ENCODE assay signal across 13 cellular contexts in genomic region chr1:77283701-77284425, GRCh38. TPM values are rescaled to one million over a fixed set of nuclear protein-coding genes. Genes with fewer than 3 reads are reported as not detected.
DNase-seq lines count a peak whose midpoint lies in the region; ATAC-seq and TF ChIP-seq lines count a peak whose summit lies in the region.
"Had no signal": no experiment of that assay in that cellular context is flagged by ENCODE, and none has a peak within 500 bp of the region (broad histone marks: within the 10 kb centered on the region; RNA-seq: fewer than 3 reads in every experiment).

No MANE protein-coding gene starts in this region.

- H3K4me1 Mint-ChIP-seq in CD4-positive, alpha-beta memory T cell = peaks cover 21 to 36% (median 27%) of the 10 kb centered on the region in 4 donors
- H3K4me1 Mint-ChIP-seq in nephron progenitor cell = peaks cover 22% of the 10 kb centered on the region

- H3K9me3 Mint-ChIP-seq in CD4-positive, alpha-beta memory T cell = no peaks in the 10 kb centered on the region
- no peaks in the 10 kb centered on the region for H3K9me3 Mint-ChIP-seq in nephron progenitor cell
- H3K9me3 Mint-ChIP-seq: activated T-helper 1 cell treated with anti-CD3 and anti-CD28 coated beads, Interleukin-12 subunit alpha, Interleukin-12 subunit beta, Interleukin-2, Interleukin-4 antibody, amounts not matched to agents 30 ng/mL and 10 ng/mL and 1 ng/mL, durations not matched to agents 14 hours and 24 hours and 36 hours had no signal

- H3K36me3 Mint-ChIP-seq in CD4-positive, alpha-beta memory T cell = no peaks in the 10 kb centered on the region
- no peaks in the 10 kb centered on the region for H3K36me3 Mint-ChIP-seq in nephron progenitor cell (ENCODE audit: low read depth)

- H3K9ac ChIP-seq in HUES64 (ENCODE audit: low read depth, low read length) = no peak overlapping the region

- POLR2A ChIA-PET in CD4-positive, alpha-beta memory T cell (lab: Charles Lee; ENCODE audit: partially characterized antibody) = no interaction called here

- intact Hi-C loops in CD4-positive, alpha-beta memory T cell (cut with micrococcal nuclease) = loop anchor here (2.0 to 10.0 kb wide), 5 partner anchors 13 to 401 kb away; partner anchors contain the start of genes PIGK and ZZZ3
- intact Hi-C loops in Right ventricle myocardium superior (cut with DNase I) (no loop called here), gastrocnemius medialis (cut with DNase I; ENCODE audit: low total_unique reads) (no loop called here)

- H3K4me3 ChIP-seq in CD4-positive, alpha-beta memory T cell (ENCODE audit: low read length in 2 of 2) = no peak overlapping the region
- H3K4me3 ChIP-seq in HUES64 (ENCODE audit: low read length) = peak overlapping the region; percentile 61
- H3K4me3 ChIP-seq in epithelial cell of proximal tubule (ENCODE audit: low read depth, low read length) = peak overlapping the region; percentile 79
- no peak overlapping the region for H3K4me3 ChIP-seq in gastrocnemius medialis

- no peaks in the 10 kb centered on the region for H3K27me3 ChIP-seq in CD4-positive, alpha-beta memory T cell (ENCODE audit: insufficient read depth, low read length)
- peaks cover 61% of the 10 kb centered on the region for H3K27me3 ChIP-seq in HUES64 (ENCODE audit: insufficient read depth, low read length)
- peaks cover 20 to 27% (median 26%) of the 10 kb centered on the region in 3 donors for H3K27me3 ChIP-seq in gastrocnemius medialis
- H3K27me3 ChIP-seq: breast epithelium had no signal

- peak overlapping the region in 1 of 7 donors; percentile 21 for H3K27ac Mint-ChIP-seq in CD4-positive, alpha-beta memory T cell
- H3K27ac Mint-ChIP-seq in nephron progenitor cell = no peak overlapping the region
- H3K27ac Mint-ChIP-seq: activated T-helper 1 cell treated with anti-CD3 and anti-CD28 coated beads, Interleukin-12 subunit alpha, Interleukin-12 subunit beta, Interleukin-2, Interleukin-4 antibody, amounts not matched to agents 30 ng/mL and 10 ng/mL and 1 ng/mL, durations not matched to agents 14 hours and 24 hours and 36 hours had no signal

- no peaks in the 10 kb centered on the region for H3K36me3 ChIP-seq in CD4-positive, alpha-beta memory T cell (ENCODE audit: insufficient read depth, low read length)
- H3K36me3 ChIP-seq in HUES64 (ENCODE audit: insufficient read depth, low read length) (no peaks in the 10 kb centered on the region), gastrocnemius medialis (no peaks in the 10 kb centered on the region)
- H3K36me3 ChIP-seq: breast epithelium, neutrophil had no signal

- no peak for ATAC-seq in Right ventricle myocardium superior (ENCODE audit: poor library complexity)
- no peak for ATAC-seq in gastrocnemius medialis
- ATAC-seq: left ventricle myocardium superior had no signal

- H3K27ac ChIP-seq in CD4-positive, alpha-beta memory T cell (ENCODE audit: low read depth, low read length) = no peak overlapping the region
- no peak overlapping the region for H3K27ac ChIP-seq in HUES64 (ENCODE audit: low read depth, low read length)
- no peak overlapping the region for H3K27ac ChIP-seq in gastrocnemius medialis
- H3K27ac ChIP-seq: neutrophil had no signal

- H3K4me3 Mint-ChIP-seq in CD4-positive, alpha-beta memory T cell = peak overlapping the region; percentile 18 to 91 (median 48)
- H3K4me3 Mint-ChIP-seq in nephron progenitor cell = peak overlapping the region; percentile 39

- no peak for TF ChIP-seq CTCF in epithelial cell of proximal tubule (conservative IDR thresholded peaks at IDR 0.05; ENCODE audit: low read depth, low read length)
- no peak for TF ChIP-seq CTCF in nephron progenitor cell (IDR thresholded peaks at IDR 0.05)
- no peak for TF ChIP-seq CTCF in gastrocnemius medialis (IDR thresholded peaks at IDR 0.05 in 4 of 5, conservative IDR thresholded peaks at IDR 0.05 in 1 of 5)

- peaks cover 30% of the 10 kb centered on the region for H3K4me1 ChIP-seq in CD4-positive, alpha-beta memory T cell (ENCODE audit: insufficient read depth, low read length)
- peaks cover 12% of the 10 kb centered on the region for H3K4me1 ChIP-seq in HUES64 (ENCODE audit: insufficient read depth, low read length)
- H3K4me1 ChIP-seq in gastrocnemius medialis = peaks cover 0 to 10% of the 10 kb centered on the region in 2 donors
- H3K4me1 ChIP-seq: breast epithelium had no signal

- 95% methylated on average over 4 of the region's 6 CpGs for WGBS in HUES64

- H3K27me3 Mint-ChIP-seq in CD4-positive, alpha-beta memory T cell = peaks cover 9% of the 10 kb centered on the region in 2 donors
- peaks cover 74% of the 10 kb centered on the region for H3K27me3 Mint-ChIP-seq in nephron progenitor cell (ENCODE audit: low read depth, poor library complexity)

- DNase-seq in CD4-positive, alpha-beta memory T cell = no peak
- DNase-seq in epithelial cell of proximal tubule (ENCODE audit: low read depth) (no peak), nephron progenitor cell (no peak), erythroblast (lab: John Stamatoyannopoulos, UW) (no peak), Right ventricle myocardium superior (no peak), gastrocnemius medialis (no peak)
- DNase-seq: left ventricle myocardium superior, NCI-H2107 had no signal

- in situ Hi-C loops in gastrocnemius medialis (cut with MboI; ENCODE audit: low sequenced_read_pairs in 4 of 4) = no loop called here

- H3K9me3 ChIP-seq in CD4-positive, alpha-beta memory T cell (ENCODE audit: control insufficient read depth in 1 of 2, low read length in 2 of 2) = no peaks in the 10 kb centered on the region
- H3K9me3 ChIP-seq in HUES64 (ENCODE audit: insufficient read depth, low read depth, low read length) = no peaks in the 10 kb centered on the region
- H3K9me3 ChIP-seq in gastrocnemius medialis = no peaks in the 10 kb centered on the region
- H3K9me3 ChIP-seq: breast epithelium, neutrophil had no signal

- CTCF ChIA-PET in CD4-positive, alpha-beta memory T cell (lab: Charles Lee; ENCODE audit: partially characterized antibody) = no interaction called here

- TF ChIP-seq POLR2A in erythroblast (IDR thresholded peaks at IDR 0.05; ENCODE audit: low read length) (no peak), gastrocnemius medialis (IDR thresholded peaks at IDR 0.05) (no peak)

RNA-seq across cellular contexts. Expression of gene AK5, which starts 2.0 kb away (rescaled TPM):
- 10 to 100 TPM; 17.0 to 25.5 TPM for total RNA-seq in CD4-positive, alpha-beta memory T cell
- 10 to 100 TPM; 17.9 to 20.6 TPM for polyA plus RNA-seq in CD4-positive, alpha-beta memory T cell
- 1.4 TPM for polyA plus RNA-seq in HUES64 (2013, experiment 1 of 2)
- polyA plus RNA-seq in HUES64 (2013, experiment 2 of 2) = 1.8 TPM
- total RNA-seq in epithelial cell of proximal tubule (9.3 and 25.0 TPM in 2 replicates), Right ventricle myocardium superior (0.38 TPM), gastrocnemius medialis (1 to 10 TPM in 1 of 4 donors, under 1 TPM in 1, not detected in 2; 0.07 to 1.8 TPM)
- total RNA-seq: activated T-helper 1 cell treated with anti-CD3 and anti-CD28 coated beads, Interleukin-12 subunit alpha, Interleukin-12 subunit beta, Interleukin-2, Interleukin-4 antibody, amounts not matched to agents 30 ng/mL and 10 ng/mL and 1 ng/mL, durations not matched to agents 14 hours and 24 hours and 36 hours; smooth muscle cell had no signal

Comparison
In these comparisons a context has a peak if more than half of its experiments do, and no peak if none do; other contexts are left out.
1. H3K4me3 ChIP-seq: peak in HUES64 (single experiment) and epithelial cell of proximal tubule (single experiment); none in CD4-positive, alpha-beta memory T cell (0 of 2) and gastrocnemius medialis (0 of 4).